ENCODE assay signal across 8 cellular contexts in genomic region chr20:32091888-32092346, GRCh38. TPM values are rescaled to one million over a fixed set of nuclear protein-coding genes. Genes with fewer than 3 reads are reported as not detected.
DNase-seq lines count a peak whose midpoint lies in the region; ATAC-seq lines count a peak whose summit lies in the region.

No MANE protein-coding gene starts in this region.

- ATAC-seq in HG03439 (IDR thresholded peaks at IDR 0.05; ENCODE audit: unreplicated experiment) (peak; percentile 44), GM21390 (IDR thresholded peaks at IDR 0.05; ENCODE audit: unreplicated experiment) (no peak)

- DNase-seq in CMK (ENCODE audit: low read depth) (peak; percentile 55), NCI-H748 (lab: John Stamatoyannopoulos, UW; ENCODE audit: unreplicated experiment) (peak; percentile 73), dermis blood vessel endothelial cell (peak; percentile 86), lung microvascular endothelial cell (ENCODE audit: low read depth in 2 of 2) (peak; percentile 75 to 81)
- peak; percentile 74 to 75 for DNase-seq in activated CD4-positive, alpha-beta T cell treated with anti-CD3 and anti-CD28 coated beads, Interleukin-2, amount 50 U/mL, for 4 hours
- peak; percentile 59 for DNase-seq in stimulated activated CD8-positive, alpha-beta memory T cell treated with anti-CD3 and anti-CD28 coated beads, Interleukin-15, amount 100 ng/mL, for 1 hour (ENCODE audit: low read depth)

RNA-seq across cellular contexts. Expression of gene TM9SF4, which starts 17.6 kb away (rescaled TPM):
- 33.5 and 41.3 TPM in 2 replicates for total RNA-seq in dermis blood vessel endothelial cell
- 16.3 and 25.2 TPM in 2 replicates for total RNA-seq in lung microvascular endothelial cell

RNA-seq across cellular contexts. Expression of gene HCK, which starts 39.9 kb away (rescaled TPM):
- total RNA-seq in dermis blood vessel endothelial cell (not detected in 2 replicates), lung microvascular endothelial cell (not detected in 2 replicates)
